ENCODE assay signal across 9 cellular contexts in genomic region chr1:54403808-54404261, GRCh38. TPM values are rescaled to one million over a fixed set of nuclear protein-coding genes. Genes with fewer than 3 reads are reported as not detected.
DNase-seq lines count a peak whose midpoint lies in the region; ATAC-seq and TF ChIP-seq lines count a peak whose summit lies in the region.
"Had no signal": no experiment of that assay in that cellular context is flagged by ENCODE, and none has a peak within 500 bp of the region (broad histone marks: within the 10 kb centered on the region; RNA-seq: fewer than 3 reads in every experiment).

No MANE protein-coding gene starts in this region.

- no peak for DNase-seq in CD8-positive, alpha-beta T cell
- DNase-seq in cardiac fibroblast (ENCODE audit: low read depth in 2 of 2), result peak; percentile 56 to 74
- DNase-seq in T1000 (lab: John Stamatoyannopoulos, UW), result no peak
- DNase-seq in COR-L47 (lab: John Stamatoyannopoulos, UW), result no peak

- no peaks in the 10 kb centered on the region for H3K27me3 ChIP-seq in CD8-positive, alpha-beta T cell (ENCODE audit: insufficient read depth, low read length)
- H3K27me3 ChIP-seq in Loucy (ENCODE audit: insufficient read depth, low read length, poor library complexity, severe bottlenecking), result no peaks in the 10 kb centered on the region

- POLR2A ChIA-PET in CD8-positive, alpha-beta T cell (lab: Charles Lee), result interaction anchor here (1.8 kb wide), 2 partner anchors 84 to 86 kb away, joined by 5 to 9 read pairs; no protein-coding TSS in a partner anchor

- intact Hi-C loops in CD8-positive, alpha-beta T cell (cut with DNase I, micrococcal nuclease), result loop anchor here in 1 of 2 experiments (5.0 to 10.0 kb wide), 4 partner anchors 127 to 1389 kb away; partner anchors contain the start of genes USP24 and YIPF1

- peaks cover 51% of the 10 kb centered on the region for H4K20me1 ChIP-seq in Loucy (ENCODE audit: insufficient read depth, low read length, poor library complexity, severe bottlenecking)

- peak overlapping the region; percentile 71 for H3K27ac Mint-ChIP-seq in CD8-positive, alpha-beta T cell
- peak overlapping the region; percentile 22 to 94 (median 40) for H3K27ac Mint-ChIP-seq in nephron

- no peaks in the 10 kb centered on the region for H3K27me3 Mint-ChIP-seq in CD8-positive, alpha-beta T cell (ENCODE audit: low read depth)
- H3K27me3 Mint-ChIP-seq in nephron (ENCODE audit: low read depth), result peaks cover 8% of the 10 kb centered on the region

- H3K27ac ChIP-seq in CD8-positive, alpha-beta T cell (ENCODE audit: low read depth, low read length), result no peak overlapping the region
- H3K27ac ChIP-seq: KMS-11 had no signal

- peaks cover 72% of the 10 kb centered on the region for H3K4me1 Mint-ChIP-seq in CD8-positive, alpha-beta T cell (ENCODE audit: low read depth)
- H3K4me1 Mint-ChIP-seq in nephron, result peaks cover 72% of the 10 kb centered on the region

- no peaks in the 10 kb centered on the region for H3F3A ChIP-seq in Loucy (ENCODE audit: low read depth)

- peaks cover 63% of the 10 kb centered on the region for H3K4me1 ChIP-seq in CD8-positive, alpha-beta T cell (ENCODE audit: insufficient read depth, low read length)
- H3K4me1 ChIP-seq in Loucy (ENCODE audit: insufficient read depth, low read length, poor library complexity, severe bottlenecking), result peaks cover 61% of the 10 kb centered on the region

- no peak overlapping the region for H2AFZ ChIP-seq in Loucy (ENCODE audit: low read length)

- H3K79me2 ChIP-seq in Loucy (ENCODE audit: insufficient read depth, low read length), result peaks cover 66% of the 10 kb centered on the region

- peak overlapping the region; percentile 71 for H3K9ac ChIP-seq in Loucy (ENCODE audit: low read depth, low read length, poor library complexity, severe bottlenecking)
- H3K9ac ChIP-seq: KMS-11 had no signal

- H3K9me3 ChIP-seq in CD8-positive, alpha-beta T cell (ENCODE audit: low read length), result no peaks in the 10 kb centered on the region
- H3K9me3 ChIP-seq in Loucy (ENCODE audit: insufficient read depth, low read depth, low read length), result no peaks in the 10 kb centered on the region

- H3K4me3 ChIP-seq in CD8-positive, alpha-beta T cell (ENCODE audit: low read depth, low read length), result peak overlapping the region; percentile 55
- peak overlapping the region; percentile 85 for H3K4me3 ChIP-seq in Loucy (ENCODE audit: low read length, poor library complexity, severe bottlenecking)
- peak overlapping the region in 1 of 2 donors; percentile 21 for H3K4me3 ChIP-seq in cardiac fibroblast (replicated peaks in 1 of 2; ENCODE audit: low read depth in 2 of 2, low read length in 2 of 2)

- H3K36me3 ChIP-seq in CD8-positive, alpha-beta T cell (ENCODE audit: insufficient read depth, low read length), result peaks cover 31% of the 10 kb centered on the region
- H3K36me3 ChIP-seq in Loucy (ENCODE audit: insufficient read depth, low read length), result peaks cover 28% of the 10 kb centered on the region; the same call in 1 of the 2 replicates

- peak overlapping the region; percentile 98 for H3K4me2 ChIP-seq in Loucy (ENCODE audit: low read depth, low read length, poor library complexity, severe bottlenecking)

- ATAC-seq in CD8-positive, alpha-beta T cell, result no peak
- ATAC-seq in GM21423 (IDR thresholded peaks at IDR 0.05; ENCODE audit: unreplicated experiment) (no peak), GM21360 (IDR thresholded peaks at IDR 0.05; ENCODE audit: unreplicated experiment) (no peak)

- H3K4me3 Mint-ChIP-seq in CD8-positive, alpha-beta T cell, result peak overlapping the region; percentile 85
- peak overlapping the region; percentile 92 to 97 (median 94) for H3K4me3 Mint-ChIP-seq in nephron

- H3K9me3 Mint-ChIP-seq in CD8-positive, alpha-beta T cell, result no peaks in the 10 kb centered on the region
- H3K9me3 Mint-ChIP-seq in nephron, result no peaks in the 10 kb centered on the region

- CTCF ChIA-PET in CD8-positive, alpha-beta T cell (lab: Charles Lee), result interaction anchor here (1.0 to 1.6 kb wide), 5 partner anchors 9 to 278 kb away, joined by 3 to 14 read pairs (median 3); no protein-coding TSS in a partner anchor

- H3K9me2 ChIP-seq in Loucy (replicated peaks; ENCODE audit: low read depth, low read length), result no peaks in the 10 kb centered on the region

- no peak for TF ChIP-seq CTCF in CD8-positive, alpha-beta T cell (IDR thresholded peaks at IDR 0.05)
- TF ChIP-seq CTCF in Loucy (conservative IDR thresholded peaks at IDR 0.05; ENCODE audit: low read length) (no peak), cardiac fibroblast (IDR thresholded peaks at IDR 0.05; ENCODE audit: low read depth, low read length) (no peak), nephron (IDR thresholded peaks at IDR 0.05; ENCODE audit: unreplicated experiment in 3 of 3) (no peak)

- H3K36me3 Mint-ChIP-seq in CD8-positive, alpha-beta T cell, result peaks cover 50% of the 10 kb centered on the region
- H3K36me3 Mint-ChIP-seq in nephron (ENCODE audit: low read depth), result peaks cover 56% of the 10 kb centered on the region

RNA-seq across cellular contexts. Expression of gene SSBP3, which starts 2.4 kb away (rescaled TPM):
- total RNA-seq in CD8-positive, alpha-beta T cell, result 10 to 100 TPM; 41.5 to 47.7 TPM

Comparison
In these comparisons a context has a peak if more than half of its experiments do, and no peak if none do; other contexts are left out.
1. DNase-seq: peak in cardiac fibroblast (2 of 2); none in CD8-positive, alpha-beta T cell (0 of 7), T1000 (single experiment) and COR-L47 (single experiment).